16 cellular contexts compared by ENCODE assay signal in genomic region chr2:200252661-200253067, GRCh38. TPM values are rescaled to one million over a fixed set of nuclear protein-coding genes. Genes with fewer than 3 reads are reported as not detected.
DNase-seq lines count a peak whose midpoint lies in the region; ATAC-seq and TF ChIP-seq lines count a peak whose summit lies in the region.
"Had no signal": no experiment of that assay in that cellular context is flagged by ENCODE, and none has a peak within 500 bp of the region (broad histone marks: within the 10 kb centered on the region; RNA-seq: fewer than 3 reads in every experiment).

No MANE protein-coding gene starts in this region.

- no peaks in the 10 kb centered on the region for H3K9me3 ChIP-seq in heart right ventricle
- H3K9me3 ChIP-seq: Caco-2, psoas muscle had no signal

- no peaks in the 10 kb centered on the region for H3K36me3 Mint-ChIP-seq in activated T-helper 17 cell treated with anti-CD3 and anti-CD28 coated beads, Interleukin-2, amount 50 U/mL, for 72 hours (ENCODE audit: low read depth)
- H3K36me3 Mint-ChIP-seq: IgD-negative memory B cell, immature natural killer cell had no signal

- no peaks in the 10 kb centered on the region for H3K4me1 Mint-ChIP-seq in activated T-helper 17 cell treated with anti-CD3 and anti-CD28 coated beads, Interleukin-2, amount 50 U/mL, for 72 hours
- H3K4me1 Mint-ChIP-seq: IgD-negative memory B cell, immature natural killer cell had no signal

- H3K27ac Mint-ChIP-seq in activated T-helper 17 cell treated with anti-CD3 and anti-CD28 coated beads, Interleukin-2, amount 50 U/mL, for 72 hours = no peak overlapping the region
- H3K27ac Mint-ChIP-seq: immature natural killer cell had no signal

- no peaks in the 10 kb centered on the region for H3K9me3 Mint-ChIP-seq in activated T-helper 17 cell treated with anti-CD3 and anti-CD28 coated beads, Interleukin-2, amount 50 U/mL, for 72 hours
- H3K9me3 Mint-ChIP-seq: IgD-negative memory B cell, immature natural killer cell had no signal

- peak overlapping the region in 3 of 10 donors; percentile 15 to 44 (median 24) for H3K27ac ChIP-seq in heart right ventricle
- H3K27ac ChIP-seq: psoas muscle, RWPE1 had no signal

- H3K27me3 Mint-ChIP-seq in activated T-helper 17 cell treated with anti-CD3 and anti-CD28 coated beads, Interleukin-2, amount 50 U/mL, for 72 hours = peaks cover 8% of the 10 kb centered on the region

- no peaks in the 10 kb centered on the region for H3K36me3 ChIP-seq in heart right ventricle

- intact Hi-C loops in heart right ventricle (cut with DNase I) = no loop called here

- 14 to 27% methylated on average over 3 of the region's 3 CpGs for WGBS in heart right ventricle, 2 donors

- DNase-seq in GM04504 (ENCODE audit: low read depth) (peak; percentile 71), amniotic epithelial cell (ENCODE audit: low read depth) (peak; percentile 75), heart right ventricle (peak in 1 of 2 donors; percentile 29), renal cortical epithelial cell (ENCODE audit: low read depth) (peak; percentile 33), mesenteric fat pad (ENCODE audit: low spot score) (no peak)
- DNase-seq: activated effector memory CD4-positive, alpha-beta T cell treated with Interleukin-2 at 50 U/mL for 16 hours; Caco-2; effector memory CD4-positive, alpha-beta T cell; immature natural killer cell; NCI-H2107; psoas muscle had no signal

- H3K4me1 ChIP-seq in heart right ventricle = peaks cover 0 to 23% (median 11%) of the 10 kb centered on the region in 9 donors

- H3K4me3 ChIP-seq in heart right ventricle = peak overlapping the region in 1 of 10 donors; percentile 10
- H3K4me3 ChIP-seq: psoas muscle had no signal

- no peak for TF ChIP-seq CTCF in heart right ventricle (IDR thresholded peaks at IDR 0.05)

- no peak overlapping the region for H3K4me3 Mint-ChIP-seq in activated T-helper 17 cell treated with anti-CD3 and anti-CD28 coated beads, Interleukin-2, amount 50 U/mL, for 72 hours
- H3K4me3 Mint-ChIP-seq: IgD-negative memory B cell, immature natural killer cell had no signal

- ATAC-seq in heart right ventricle (peak in 7 of 8 donors; percentile 47 to 74 (median 69)), HG03432 (IDR thresholded peaks at IDR 0.05; ENCODE audit: unreplicated experiment) (no peak), GM18498 (IDR thresholded peaks at IDR 0.05; ENCODE audit: unreplicated experiment) (no peak)
- ATAC-seq in activated T-helper 17 cell treated with anti-CD3 and anti-CD28 coated beads, Interleukin-2, amount 50 U/mL, for 72 hours (replicated peaks) = no peak

- H3K27me3 ChIP-seq in heart right ventricle = no peaks in the 10 kb centered on the region

RNA-seq across cellular contexts. Expression of gene SPATS2L, which starts 53.8 kb away (rescaled TPM):
- 100 to 1,000 TPM in 2 of 10 donors, 10 to 100 TPM in 8; 48.4 to 104 (median 73.5) TPM for total RNA-seq in heart right ventricle
- 10 to 100 TPM; 23.4 to 74.2 TPM for polyA plus RNA-seq in heart right ventricle
- 54.2 and 293 TPM in 2 replicates for total RNA-seq in renal cortical epithelial cell
- 81.3 TPM for total RNA-seq in mesenteric fat pad
- total RNA-seq in activated T-helper 17 cell treated with anti-CD3 and anti-CD28 coated beads, Interleukin-2, amount 50 U/mL, for 72 hours = 10 to 100 TPM in 1 of 2 donors, 1 to 10 TPM in 1; 9.7 to 54.4 TPM

Comparison
In these comparisons a context has a peak if more than half of its experiments do, and no peak if none do; other contexts are left out.
1. ATAC-seq: peak in heart right ventricle (7 of 8); none in HG03432 (single experiment), activated T-helper 17 cell treated with anti-CD3 and anti-CD28 coated beads, Interleukin-2, amount 50 U/mL, for 72 hours (single experiment) and GM18498 (single experiment).